Comparison of ENCODE assay signal across 8 cellular contexts in genomic region chr4:71941001-71941400, GRCh38.
DNase-seq lines count a peak whose midpoint lies in the region; ATAC-seq and TF ChIP-seq lines count a peak whose summit lies in the region.

No MANE protein-coding gene starts in this region.

- no peak overlapping the region for H2AK5ac ChIP-seq in IMR-90 (ENCODE audit: low read depth, low read length)

- H2AFZ ChIP-seq in IMR-90 (replicated peaks; ENCODE audit: low read length, poor library complexity), result no peak overlapping the region
- H2AFZ ChIP-seq in osteoblast (ENCODE audit: low read length), result no peak overlapping the region

- no peaks in the 10 kb centered on the region for H3K36me3 ChIP-seq in IMR-90 (ENCODE audit: control insufficient read depth, insufficient read depth, low read length)
- no peaks in the 10 kb centered on the region for H3K36me3 ChIP-seq in osteoblast (ENCODE audit: insufficient read depth, low read length)

- H3K79me2 ChIP-seq in osteoblast (ENCODE audit: insufficient read depth, low read length), result no peaks in the 10 kb centered on the region

- H3K4ac ChIP-seq in IMR-90 (ENCODE audit: low read depth, low read length), result no peak overlapping the region

- H3K9ac ChIP-seq in IMR-90 (ENCODE audit: low read depth, low read length), result no peak overlapping the region

- no peak overlapping the region for H3K18ac ChIP-seq in IMR-90 (ENCODE audit: low read depth, low read length)

- H3K4me3 Mint-ChIP-seq in brain, result no peak overlapping the region
- H3K4me3 Mint-ChIP-seq in CD4-positive, alpha-beta T cell, result no peak overlapping the region

- H4K20me1 ChIP-seq in IMR-90 (ENCODE audit: insufficient read depth, low read length) (no peaks in the 10 kb centered on the region), osteoblast (ENCODE audit: insufficient read depth, low read length) (no peaks in the 10 kb centered on the region)

- H3K27me3 Mint-ChIP-seq in brain, result peaks cover 3% of the 10 kb centered on the region
- H3K27me3 Mint-ChIP-seq in CD4-positive, alpha-beta T cell, result no peaks in the 10 kb centered on the region

- H3K4me2 ChIP-seq in IMR-90 (ENCODE audit: low read depth, low read length), result no peak overlapping the region
- no peak overlapping the region for H3K4me2 ChIP-seq in osteoblast (ENCODE audit: insufficient read depth, low read length)

- no peaks in the 10 kb centered on the region for H3K4me1 ChIP-seq in IMR-90 (ENCODE audit: control insufficient read depth, insufficient read depth, low read length)
- no peaks in the 10 kb centered on the region for H3K4me1 ChIP-seq in osteoblast (ENCODE audit: insufficient read depth, low read length)

- H3K4me1 Mint-ChIP-seq in brain, result no peaks in the 10 kb centered on the region
- no peaks in the 10 kb centered on the region for H3K4me1 Mint-ChIP-seq in CD4-positive, alpha-beta T cell (ENCODE audit: low read depth)

- no TSS peak for BruUV-seq in IMR-90 (replicated peaks; lab: Mats Ljungman, UMichigan)

- no peaks in the 10 kb centered on the region for H3K36me3 Mint-ChIP-seq in brain
- no peaks in the 10 kb centered on the region for H3K36me3 Mint-ChIP-seq in CD4-positive, alpha-beta T cell (ENCODE audit: low read depth)

- dilution Hi-C loops in IMR-90 (cut with HindIII; ENCODE audit: low sequenced_read_pairs, unreplicated experiment), result no loop called here

- TF ChIP-seq POLR2A in IMR-90 (IDR thresholded peaks at IDR 0.05; ENCODE audit: low read depth, low read length), result no peak

- no peak overlapping the region for H4K91ac ChIP-seq in IMR-90 (ENCODE audit: insufficient read depth, low read depth, low read length)

- H3K27ac Mint-ChIP-seq in brain, result no peak overlapping the region
- H3K27ac Mint-ChIP-seq in CD4-positive, alpha-beta T cell, result no peak overlapping the region

- no peak overlapping the region for H2BK15ac ChIP-seq in IMR-90 (ENCODE audit: low read depth, low read length)

- H3K14ac ChIP-seq in IMR-90 (replicated peaks; ENCODE audit: low read depth, low read length), result no peak overlapping the region

- peaks cover 2 to 12% (median 4%) of the 10 kb centered on the region in 5 experiments for H3K9me3 Mint-ChIP-seq in brain
- H3K9me3 Mint-ChIP-seq in CD4-positive, alpha-beta T cell, result no peaks in the 10 kb centered on the region

- DNase-seq in NCI-H1694 treated with DMSO at 0.1 percent for 48 hours (lab: John Stamatoyannopoulos, UW) (peak; percentile 8), NCI-H1694 (lab: John Stamatoyannopoulos, UW) (no peak), IMR-90 (peak; percentile 0), osteoblast (ENCODE audit: insufficient read length, low spot score, missing footprints) (no peak), OCI-M2 (lab: John Stamatoyannopoulos, UW; ENCODE audit: unreplicated experiment) (no peak)
- DNase-seq in CD4-positive, alpha-beta T cell, result no peak

- no peak overlapping the region for H2BK5ac ChIP-seq in IMR-90 (ENCODE audit: low read depth, low read length, poor library complexity, severe bottlenecking)

- no peaks in the 10 kb centered on the region for H3K9me3 ChIP-seq in IMR-90 (ENCODE audit: control insufficient read depth, insufficient read depth, low read length)
- no peaks in the 10 kb centered on the region for H3K9me3 ChIP-seq in osteoblast (ENCODE audit: low read depth, low read length)
- no peaks in the 10 kb centered on the region for H3K9me3 ChIP-seq in CD4-positive, alpha-beta T cell (ENCODE audit: control insufficient read depth, low read length)

- peak; percentile 28; the same call in 1 of the 2 replicates for TF ChIP-seq CTCF in IMR-90 (conservative IDR thresholded peaks at IDR 0.05; ENCODE audit: low read depth, low read length)
- peak; percentile 36 to 65 for TF ChIP-seq CTCF in brain (conservative IDR thresholded peaks at IDR 0.05)
- peak; percentile 34 for TF ChIP-seq CTCF in osteoblast (IDR thresholded peaks at IDR 0.05; ENCODE audit: extremely low read depth, low read depth, low read length)
- TF ChIP-seq CTCF in CD4-positive, alpha-beta T cell (IDR thresholded peaks at IDR 0.05), result no peak

- H3K9me1 ChIP-seq in IMR-90 (ENCODE audit: insufficient read depth, low read length), result no peaks in the 10 kb centered on the region

- intact Hi-C loops in IMR-90 (cut with micrococcal nuclease), result loop anchor here (1.0 kb wide), 1 partner anchor 209 kb away; no protein-coding TSS in a partner anchor
- intact Hi-C loops in CD4-positive, alpha-beta T cell (cut with DNase I, micrococcal nuclease), result no loop called here

- POLR2A ChIA-PET in IMR-90 (lab: Charles Lee; ENCODE audit: unreplicated experiment), result no interaction called here
- POLR2A ChIA-PET in CD4-positive, alpha-beta T cell (lab: Charles Lee), result no interaction called here

- TF ChIP-seq RAD21 in IMR-90 (IDR thresholded peaks at IDR 0.05; ENCODE audit: low read length), result no peak

- H2BK120ac ChIP-seq in IMR-90 (ENCODE audit: low read depth, low read length), result no peak overlapping the region

- ATAC-seq in IMR-90 (ENCODE audit: low read depth) (no peak), HG03175 (IDR thresholded peaks at IDR 0.05; ENCODE audit: unreplicated experiment) (no peak)
- ATAC-seq in CD4-positive, alpha-beta T cell (ENCODE audit: poor library complexity), result no peak

- no peak overlapping the region for H3K27ac ChIP-seq in IMR-90 (ENCODE audit: insufficient read depth, low read length)
- no peak overlapping the region for H3K27ac ChIP-seq in osteoblast (ENCODE audit: low read depth, low read length)
- no peak overlapping the region for H3K27ac ChIP-seq in CD4-positive, alpha-beta T cell (ENCODE audit: low read depth, low read length)

- CTCF ChIA-PET in IMR-90 (lab: Yijun Ruan, JAX), result no interaction called here
- CTCF ChIA-PET in CD4-positive, alpha-beta T cell (lab: Charles Lee), result no interaction called here

- WGBS in IMR-90 (ENCODE audit: extremely low coverage in 2 of 2, insufficient read length in 1 of 2), 2 experiments, result no CpG with 5 or more reads among the region's 1 CpG

- no peaks in the 10 kb centered on the region for H3K79me1 ChIP-seq in IMR-90 (ENCODE audit: low read depth in 1 of 2, low read length in 2 of 2)

- H4K5ac ChIP-seq in IMR-90 (ENCODE audit: low read depth, low read length), result no peak overlapping the region

- in situ Hi-C loops in IMR-90 (cut with MboI; ENCODE audit: low sequenced_read_pairs), result no loop called here

- no peak overlapping the region for H2AK9ac ChIP-seq in IMR-90 (replicated peaks; ENCODE audit: low read depth, low read length, poor library complexity)

- no peak overlapping the region for H2BK20ac ChIP-seq in IMR-90 (ENCODE audit: low read depth, low read length)

- H3K4me3 ChIP-seq in IMR-90 (ENCODE audit: insufficient read depth, low read depth, low read length) (no peak overlapping the region), osteoblast (ENCODE audit: insufficient read depth, low read length) (no peak overlapping the region)

- H3K27me3 ChIP-seq in IMR-90 (ENCODE audit: control insufficient read depth, insufficient read depth, low read length), result no peaks in the 10 kb centered on the region
- no peaks in the 10 kb centered on the region for H3K27me3 ChIP-seq in osteoblast (ENCODE audit: insufficient read depth, low read length)
- no peaks in the 10 kb centered on the region for H3K27me3 ChIP-seq in CD4-positive, alpha-beta T cell (ENCODE audit: control insufficient read depth, insufficient read depth, low read length)

- H3K56ac ChIP-seq in IMR-90 (ENCODE audit: extremely low read depth, insufficient read depth, low read length), result no peak overlapping the region

- H4K8ac ChIP-seq in IMR-90 (ENCODE audit: low read depth in 2 of 2, low read length in 2 of 2), result no peak overlapping the region

- no peak overlapping the region for H3K23ac ChIP-seq in IMR-90 (ENCODE audit: low read depth, low read length)

TF ChIP-seq in IMR-90, 13 proteins besides CTCF, POLR2A, EP300 and RAD21:
- TF ChIP-seq CHD1 (IDR thresholded peaks at IDR 0.05; ENCODE audit: low read depth, low read length) (no peak), USF2 (IDR thresholded peaks at IDR 0.05; ENCODE audit: low read depth, low read length) (no peak), RFX5 (IDR thresholded peaks at IDR 0.05; ENCODE audit: low read depth, low read length) (no peak), MXI1 (IDR thresholded peaks at IDR 0.05; ENCODE audit: borderline replicate concordance, low read depth, low read length) (no peak), RCOR1 (IDR thresholded peaks at IDR 0.05; ENCODE audit: insufficient replicate concordance, low read length) (no peak), SMC3 (IDR thresholded peaks at IDR 0.05; ENCODE audit: low read depth, low read length) (no peak), MAFK (IDR thresholded peaks at IDR 0.05; ENCODE audit: low read depth, low read length) (no peak), NFE2L2 (IDR thresholded peaks at IDR 0.05; ENCODE audit: low read depth, low read length) (no peak), MAZ (IDR thresholded peaks at IDR 0.05; ENCODE audit: borderline replicate concordance, low read depth, low read length) (no peak), CEBPB (IDR thresholded peaks at IDR 0.05; ENCODE audit: low read depth, low read length) (no peak), ELK1 (IDR thresholded peaks at IDR 0.05; ENCODE audit: borderline replicate concordance, low read depth, low read length) (no peak), FOS (IDR thresholded peaks at IDR 0.05; ENCODE audit: low read depth, low read length) (no peak), BHLHE40 (IDR thresholded peaks at IDR 0.05; ENCODE audit: low read depth, low read length) (no peak)

Comparison
In these comparisons a context has a peak if more than half of its experiments do, and no peak if none do; other contexts are left out.
1. DNase-seq: peak in NCI-H1694 treated with DMSO at 0.1 percent for 48 hours (single experiment) and IMR-90 (single experiment); none in NCI-H1694 (single experiment), osteoblast (single experiment), OCI-M2 (single experiment) and CD4-positive, alpha-beta T cell (0 of 10).